ENCODE assay signal across 9 cellular contexts in genomic region chr20:56974499-56975250, GRCh38.
DNase-seq lines count a peak whose midpoint lies in the region; ATAC-seq and TF ChIP-seq lines count a peak whose summit lies in the region.
"Had no signal": no experiment of that assay in that cellular context is flagged by ENCODE, and none has a peak within 500 bp of the region (broad histone marks: within the 10 kb centered on the region; RNA-seq: fewer than 3 reads in every experiment).

No MANE protein-coding gene starts in this region.

- H3K36me3 Mint-ChIP-seq in activated CD8-positive, alpha-beta T cell treated with anti-CD3 and anti-CD28 coated beads for 36 hours (ENCODE audit: low read depth) = no peaks in the 10 kb centered on the region
- H3K36me3 Mint-ChIP-seq: activated naive CD8-positive, alpha-beta T cell had no signal

- no peaks in the 10 kb centered on the region for H3K9me3 Mint-ChIP-seq in activated CD8-positive, alpha-beta T cell treated with anti-CD3 and anti-CD28 coated beads for 36 hours

- TF ChIP-seq EP300 in transverse colon (IDR thresholded peaks at IDR 0.05; ENCODE audit: low read depth) = no peak

- no peaks in the 10 kb centered on the region for H3K9me2 ChIP-seq in Karpas-422 (replicated peaks; ENCODE audit: insufficient read depth, low read length)

- H3K79me2 ChIP-seq in Karpas-422 (ENCODE audit: low read length) = no peaks in the 10 kb centered on the region

- in situ Hi-C loops in transverse colon (cut with MboI; ENCODE audit: low pct_ligation_motif_present in 1 of 4, low pct_unique_long_range_greater_than_20kb in 1 of 4, low sequenced_read_pairs in 3 of 4) = loop anchor here in 3 of 4 donors (10.0 kb wide), 2 partner anchors 420 to 430 kb away; no protein-coding TSS in a partner anchor

- H3K4me1 Mint-ChIP-seq in activated CD8-positive, alpha-beta T cell treated with anti-CD3 and anti-CD28 coated beads for 36 hours (ENCODE audit: low read depth) = no peaks in the 10 kb centered on the region

- H3K4me3 Mint-ChIP-seq in activated CD8-positive, alpha-beta T cell treated with anti-CD3 and anti-CD28 coated beads for 36 hours = no peak overlapping the region
- H3K4me3 Mint-ChIP-seq: activated naive CD8-positive, alpha-beta T cell had no signal

- H3K27ac Mint-ChIP-seq in activated CD8-positive, alpha-beta T cell treated with anti-CD3 and anti-CD28 coated beads for 36 hours = no peak overlapping the region
- H3K27ac Mint-ChIP-seq: activated naive CD8-positive, alpha-beta T cell had no signal

- H3K36me3 ChIP-seq in Karpas-422 (ENCODE audit: insufficient read depth, low read length) = no peaks in the 10 kb centered on the region
- H3K36me3 ChIP-seq in iPS-18a (ENCODE audit: control insufficient read depth, low read depth, low read length) = no peaks in the 10 kb centered on the region
- H3K36me3 ChIP-seq in transverse colon = no peaks in the 10 kb centered on the region

- H3K9me3 ChIP-seq in Karpas-422 (ENCODE audit: low read length) (no peaks in the 10 kb centered on the region), iPS-18a (ENCODE audit: control insufficient read depth, low read depth, low read length) (no peaks in the 10 kb centered on the region), transverse colon (no peaks in the 10 kb centered on the region)

- H4K20me1 ChIP-seq in Karpas-422 (ENCODE audit: insufficient read depth, low read depth, low read length) = no peaks in the 10 kb centered on the region

- intact Hi-C loops in activated CD8-positive, alpha-beta T cell treated with anti-CD3 and anti-CD28 coated beads for 36 hours (cut with micrococcal nuclease) = no loop called here
- intact Hi-C loops in transverse colon (cut with DNase I; ENCODE audit: low total_unique reads) = loop anchor here (10.0 kb wide), 2 partner anchors 350 to 420 kb away; partner anchors contain the start of gene TFAP2C

- no peaks in the 10 kb centered on the region for H3K27me3 ChIP-seq in Karpas-422 (ENCODE audit: low read length)
- H3K27me3 ChIP-seq in iPS-18a (ENCODE audit: control insufficient read depth, insufficient read depth, low read length) = peaks cover 50% of the 10 kb centered on the region
- peaks cover 41% of the 10 kb centered on the region for H3K27me3 ChIP-seq in transverse colon

- DNase-seq in NCI-H187 (lab: John Stamatoyannopoulos, UW) (peak; percentile 11 to 39), NCI-H187 treated with DMSO at 0.1 percent for 48 hours (lab: John Stamatoyannopoulos, UW) (no peak), Karpas-422 (peak; percentile 86), transverse colon (peak; percentile 59), NCI-H1048 (lab: John Stamatoyannopoulos, UW) (no peak)
- DNase-seq in activated CD8-positive, alpha-beta T cell treated with anti-CD3 and anti-CD28 coated beads for 36 hours = peak; percentile 51

- TF ChIP-seq POLR2A in transverse colon (IDR thresholded peaks at IDR 0.05) = no peak

- no peak overlapping the region for H3K4me2 ChIP-seq in Karpas-422 (ENCODE audit: low read depth, low read length, poor library complexity, severe bottlenecking)

- H3K4me1 ChIP-seq in Karpas-422 (ENCODE audit: low read length) (no peaks in the 10 kb centered on the region), iPS-18a (ENCODE audit: control insufficient read depth, low read depth, low read length) (peaks cover 30% of the 10 kb centered on the region), transverse colon (no peaks in the 10 kb centered on the region)

- H3K27ac ChIP-seq in Karpas-422 (ENCODE audit: low read length) (no peak overlapping the region), iPS-18a (ENCODE audit: low read length) (no peak overlapping the region), transverse colon (no peak overlapping the region)

- no peak overlapping the region for H2AFZ ChIP-seq in Karpas-422 (ENCODE audit: low read length)

- no peak for ATAC-seq in activated CD8-positive, alpha-beta T cell treated with anti-CD3 and anti-CD28 coated beads for 36 hours
- ATAC-seq in GM21576 (IDR thresholded peaks at IDR 0.05; ENCODE audit: unreplicated experiment) = no peak

- H3K9ac ChIP-seq in Karpas-422 (ENCODE audit: low read length) (no peak overlapping the region), iPS-18a (ENCODE audit: low read length) (no peak overlapping the region)

- peaks cover 36% of the 10 kb centered on the region for H3K27me3 Mint-ChIP-seq in activated CD8-positive, alpha-beta T cell treated with anti-CD3 and anti-CD28 coated beads for 36 hours

- POLR2A ChIA-PET in activated CD8-positive, alpha-beta T cell treated with anti-CD3 and anti-CD28 coated beads for 36 hours (lab: Charles Lee) = no interaction called here

- CTCF ChIA-PET in activated CD8-positive, alpha-beta T cell treated with anti-CD3 and anti-CD28 coated beads for 36 hours (lab: Charles Lee) = interaction anchor here (1.0 to 1.7 kb wide), 4 partner anchors 8 to 423 kb away, joined by 3 to 5 read pairs (median 4); no protein-coding TSS in a partner anchor

- H3K4me3 ChIP-seq in Karpas-422 (ENCODE audit: low read length) (no peak overlapping the region), iPS-18a (ENCODE audit: low read length) (peak overlapping the region; percentile 30), transverse colon (no peak overlapping the region)

- 10 to 68% methylated on average over 2 to 21 of the region's 21 CpGs for WGBS in transverse colon (ENCODE audit: low coverage in 1 of 2), 2 donors

- peak; percentile 53 for TF ChIP-seq CTCF in activated CD8-positive, alpha-beta T cell treated with anti-CD3 and anti-CD28 coated beads for 36 hours (IDR thresholded peaks at IDR 0.05)
- TF ChIP-seq CTCF in transverse colon (IDR thresholded peaks at IDR 0.05) = peak; percentile 51 to 64 (median 57)

Comparison
In these comparisons a context has a peak if more than half of its experiments do, and no peak if none do; other contexts are left out.
1. DNase-seq: peak in NCI-H187 (2 of 2), Karpas-422 (single experiment), activated CD8-positive, alpha-beta T cell treated with anti-CD3 and anti-CD28 coated beads for 36 hours (single experiment) and transverse colon (single experiment); none in NCI-H187 treated with DMSO at 0.1 percent for 48 hours (single experiment) and NCI-H1048 (single experiment).